36 cellular contexts compared by ENCODE assay signal in the genomic region with DNA sequence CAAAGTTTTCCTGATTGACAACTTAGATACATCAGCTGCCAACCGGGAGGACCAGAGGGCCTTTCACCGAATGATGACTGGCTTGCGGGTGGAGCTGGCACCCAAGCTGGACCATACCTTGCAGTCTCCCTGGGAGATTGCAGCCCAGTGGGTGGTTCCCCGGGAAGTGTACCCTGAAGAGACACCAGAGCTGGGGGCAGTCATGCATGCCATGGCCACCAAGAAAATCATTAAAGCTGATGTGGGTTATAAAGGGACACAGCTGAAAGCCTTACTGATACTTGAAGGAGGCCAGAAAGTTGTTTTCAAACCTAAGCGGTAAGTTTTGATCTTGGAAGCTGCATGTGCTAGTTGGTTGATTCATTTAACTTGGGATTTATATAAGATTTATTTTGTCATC.
"Had no signal": no experiment of that assay in that cellular context is flagged by ENCODE, and none has a peak within 500 bp of the region (broad histone marks: within the 10 kb centered on the region; RNA-seq: fewer than 3 reads in every experiment).

No MANE protein-coding gene starts in this region.

- H3K4me1 ChIP-seq: body of pancreas had no signal

- ATAC-seq: activated CD4-positive, alpha-beta T cell treated with anti-CD3 and anti-CD28 coated beads for 36 hours; activated CD8-positive, alpha-beta memory T cell treated with anti-CD3 and anti-CD28 coated beads, Interleukin-2, amount 10 ng/mL, durations not matched to agents 7 days and 5 days; activated CD8-positive, alpha-beta T cell treated with anti-CD3 and anti-CD28 coated beads, Interleukin-2, amount 10 ng/mL, durations not matched to agents 7 days and 5 days; activated naive CD8-positive, alpha-beta T cell treated with anti-CD3 and anti-CD28 coated beads, Interleukin-2, amount 50 U/mL, for 24 hours; body of pancreas; gastroesophageal sphincter; T-helper 17 cell had no signal

- H3K9me3 ChIP-seq: adrenal gland, body of pancreas, esophagus squamous epithelium, gastroesophageal sphincter had no signal

- H3K27ac ChIP-seq: adrenal gland, body of pancreas, coronary artery, dorsolateral prefrontal cortex, epithelial cell of prostate, esophagus squamous epithelium, gastroesophageal sphincter, WERI-Rb-1 had no signal

- H3K27me3 Mint-ChIP-seq: activated CD4-positive, alpha-beta memory T cell treated with anti-CD3 and anti-CD28 coated beads for 36 hours; activated CD4-positive, alpha-beta T cell treated with anti-CD3 and anti-CD28 coated beads for 36 hours; activated CD4-positive, alpha-beta T cell treated with anti-CD3 and anti-CD28 coated beads, Interleukin-2, amount 10 ng/mL, durations not matched to agents 24 days and 14 days; activated CD8-positive, alpha-beta memory T cell treated with anti-CD3 and anti-CD28 coated beads, Interleukin-2, amount 10 ng/mL, durations not matched to agents 7 days and 5 days; activated naive CD4-positive, alpha-beta T cell treated with anti-CD3 and anti-CD28 coated beads, Interleukin-2, amount 50 U/mL, for 24 hours; activated naive CD8-positive, alpha-beta T cell treated with anti-CD3 and anti-CD28 coated beads for 36 hours; activated naive CD8-positive, alpha-beta T cell treated with anti-CD3 and anti-CD28 coated beads, Interleukin-2, amount 50 U/mL, for 24 hours; dendritic cell treated with granulocyte-macrophage colony-stimulating factor and Interleukin-4, amounts not matched to agents 40 ng/mL and 50 ng/mL, for 4 days; T-helper 17 cell had no signal

- H3K4me3 Mint-ChIP-seq: activated CD4-positive, alpha-beta memory T cell treated with anti-CD3 and anti-CD28 coated beads for 36 hours; activated CD4-positive, alpha-beta T cell treated with anti-CD3 and anti-CD28 coated beads for 36 hours; activated CD4-positive, alpha-beta T cell treated with anti-CD3 and anti-CD28 coated beads, Interleukin-2, amount 10 ng/mL, durations not matched to agents 24 days and 14 days; activated CD8-positive, alpha-beta memory T cell treated with anti-CD3 and anti-CD28 coated beads, Interleukin-2, amount 10 ng/mL, durations not matched to agents 7 days and 5 days; activated CD8-positive, alpha-beta T cell treated with anti-CD3 and anti-CD28 coated beads, Interleukin-2, amount 10 ng/mL, durations not matched to agents 7 days and 5 days; activated naive CD4-positive, alpha-beta T cell treated with anti-CD3 and anti-CD28 coated beads for 36 hours; activated naive CD4-positive, alpha-beta T cell treated with anti-CD3 and anti-CD28 coated beads, Interleukin-2, amount 50 U/mL, for 24 hours; activated naive CD8-positive, alpha-beta T cell treated with anti-CD3 and anti-CD28 coated beads for 36 hours; activated naive CD8-positive, alpha-beta T cell treated with anti-CD3 and anti-CD28 coated beads, Interleukin-2, amount 50 U/mL, for 24 hours; activated T-helper 1 cell treated with anti-CD3 and anti-CD28 coated beads, Interleukin-12 subunit alpha, Interleukin-12 subunit beta, Interleukin-2, Interleukin-4 antibody, amounts not matched to agents 30 ng/mL and 10 ng/mL and 1 ng/mL, durations not matched to agents 14 hours and 24 hours and 36 hours; dendritic cell treated with granulocyte-macrophage colony-stimulating factor and Interleukin-4, amounts not matched to agents 40 ng/mL and 50 ng/mL, for 4 days; endodermal cell; T-helper 17 cell; T-helper 2 cell treated with Interferon-gamma antibody and Interleukin-4, amounts not matched to agents 5 μg/mL and 100 μg/mL, for 36 hours had no signal

- DNase-seq: activated CD4-positive, alpha-beta memory T cell treated with anti-CD3 and anti-CD28 coated beads for 36 hours; activated CD4-positive, alpha-beta T cell treated with anti-CD3 and anti-CD28 coated beads for 36 hours; activated CD4-positive, alpha-beta T cell treated with anti-CD3 and anti-CD28 coated beads, Interleukin-2, amount 10 ng/mL, durations not matched to agents 24 days and 14 days; activated CD4-positive, CD25-positive, alpha-beta regulatory T cell; activated CD4-positive, CD25-positive, alpha-beta regulatory T cell treated with anti-CD3 and anti-CD28 coated beads, Interleukin-2, amount 50 U/mL, for 72 hours; activated CD8-positive, alpha-beta memory T cell treated with anti-CD3 and anti-CD28 coated beads, Interleukin-2, amount 10 ng/mL, durations not matched to agents 7 days and 5 days; activated CD8-positive, alpha-beta memory T cell treated with anti-CD3 and anti-CD28 coated beads, Interleukin-2, amount 50 U/mL, for 4 hours; activated CD8-positive, alpha-beta T cell treated with anti-CD3 and anti-CD28 coated beads, Interleukin-2, amount 10 ng/mL, durations not matched to agents 7 days and 5 days; activated effector memory CD4-positive, alpha-beta T cell treated with anti-CD3 and anti-CD28 coated beads, Interleukin-2, amount 50 U/mL, for 16 hours; activated naive CD4-positive, alpha-beta T cell treated with anti-CD3 and anti-CD28 coated beads for 36 hours; activated naive CD8-positive, alpha-beta T cell treated with anti-CD3 and anti-CD28 coated beads for 36 hours; activated naive CD8-positive, alpha-beta T cell treated with anti-CD3 and anti-CD28 coated beads, Interleukin-2, amount 50 U/mL, for 24 hours; activated T-cell treated with anti-CD3 and anti-CD28 coated beads, Interleukin-2, amount 50 U/mL, for 1 hour; activated T-cell treated with anti-CD3 and anti-CD28 coated beads, Interleukin-2, amount 50 U/mL, for 48 hours; adrenal gland; amygdala; aorta; body of pancreas; caudate nucleus; dorsolateral prefrontal cortex; effector memory CD4-positive, alpha-beta T cell; endodermal cell; esophagus squamous epithelium; foreskin melanocyte; T-helper 1 cell; T-helper 17 cell; T1000; WERI-Rb-1 had no signal

- H3K27ac Mint-ChIP-seq: activated CD4-positive, alpha-beta memory T cell treated with anti-CD3 and anti-CD28 coated beads for 36 hours; activated CD4-positive, alpha-beta T cell treated with anti-CD3 and anti-CD28 coated beads for 36 hours; activated CD4-positive, alpha-beta T cell treated with anti-CD3 and anti-CD28 coated beads, Interleukin-2, amount 10 ng/mL, durations not matched to agents 24 days and 14 days; activated CD8-positive, alpha-beta memory T cell treated with anti-CD3 and anti-CD28 coated beads, Interleukin-2, amount 10 ng/mL, durations not matched to agents 7 days and 5 days; activated CD8-positive, alpha-beta T cell treated with anti-CD3 and anti-CD28 coated beads, Interleukin-2, amount 10 ng/mL, durations not matched to agents 7 days and 5 days; activated naive CD4-positive, alpha-beta T cell treated with anti-CD3 and anti-CD28 coated beads for 36 hours; activated naive CD4-positive, alpha-beta T cell treated with anti-CD3 and anti-CD28 coated beads, Interleukin-2, amount 50 U/mL, for 24 hours; activated naive CD8-positive, alpha-beta T cell treated with anti-CD3 and anti-CD28 coated beads for 36 hours; activated naive CD8-positive, alpha-beta T cell treated with anti-CD3 and anti-CD28 coated beads, Interleukin-2, amount 50 U/mL, for 24 hours; activated T-helper 1 cell treated with anti-CD3 and anti-CD28 coated beads, Interleukin-12 subunit alpha, Interleukin-12 subunit beta, Interleukin-2, Interleukin-4 antibody, amounts not matched to agents 30 ng/mL and 10 ng/mL and 1 ng/mL, durations not matched to agents 14 hours and 24 hours and 36 hours; activated T-helper 2 cell treated with anti-CD3 and anti-CD28 coated beads, Interferon-gamma antibody, Interleukin-2, Interleukin-4, amounts not matched to agents 10 μg/mL and 5 μg/mL and 100 μg/mL, durations not matched to agents 14 hours and 24 hours and 36 hours; dendritic cell treated with granulocyte-macrophage colony-stimulating factor and Interleukin-4, amounts not matched to agents 40 ng/mL and 50 ng/mL, for 4 days; endodermal cell; T-helper 17 cell; T-helper 2 cell treated with Interferon-gamma antibody and Interleukin-4, amounts not matched to agents 5 μg/mL and 100 μg/mL, for 36 hours had no signal

- H3K9me3 Mint-ChIP-seq: activated CD4-positive, alpha-beta memory T cell treated with anti-CD3 and anti-CD28 coated beads for 36 hours; activated CD4-positive, alpha-beta T cell treated with anti-CD3 and anti-CD28 coated beads, Interleukin-2, amount 10 ng/mL, durations not matched to agents 24 days and 14 days; activated naive CD4-positive, alpha-beta T cell treated with anti-CD3 and anti-CD28 coated beads for 36 hours; activated naive CD4-positive, alpha-beta T cell treated with anti-CD3 and anti-CD28 coated beads, Interleukin-2, amount 50 U/mL, for 24 hours; activated naive CD8-positive, alpha-beta T cell treated with anti-CD3 and anti-CD28 coated beads for 36 hours; activated naive CD8-positive, alpha-beta T cell treated with anti-CD3 and anti-CD28 coated beads, Interleukin-2, amount 50 U/mL, for 24 hours; activated T-helper 1 cell treated with anti-CD3 and anti-CD28 coated beads, Interleukin-12 subunit alpha, Interleukin-12 subunit beta, Interleukin-2, Interleukin-4 antibody, amounts not matched to agents 30 ng/mL and 10 ng/mL and 1 ng/mL, durations not matched to agents 14 hours and 24 hours and 36 hours; activated T-helper 2 cell treated with anti-CD3 and anti-CD28 coated beads, Interferon-gamma antibody, Interleukin-2, Interleukin-4, amounts not matched to agents 10 μg/mL and 5 μg/mL and 100 μg/mL, durations not matched to agents 14 hours and 24 hours and 36 hours; dendritic cell treated with granulocyte-macrophage colony-stimulating factor and Interleukin-4, amounts not matched to agents 40 ng/mL and 50 ng/mL, for 4 days; T-helper 2 cell treated with Interferon-gamma antibody and Interleukin-4, amounts not matched to agents 5 μg/mL and 100 μg/mL, for 36 hours had no signal

- H3K27me3 ChIP-seq: adrenal gland, body of pancreas, dorsolateral prefrontal cortex, esophagus squamous epithelium, gastroesophageal sphincter had no signal

- H3K4me3 ChIP-seq: adrenal gland, body of pancreas, coronary artery, dorsolateral prefrontal cortex, esophagus squamous epithelium, gastroesophageal sphincter had no signal
